Comparison of ENCODE assay signal across 27 cellular contexts in genomic region chr11:23947883-23948282, GRCh38.
"Had no signal": no experiment of that assay in that cellular context is flagged by ENCODE, and none has a peak within 500 bp of the region (broad histone marks: within the 10 kb centered on the region; RNA-seq: fewer than 3 reads in every experiment).

No MANE protein-coding gene starts in this region.

- H3K9me3 Mint-ChIP-seq: immature natural killer cell; mesothelial cell of epicardium; naive B cell; natural killer cell; nephron progenitor cell; neural progenitor cell; stimulated activated memory B cell treated with anti-CD40 and anti-IgM and Interleukin-4, amounts not matched to agents 10 μg/mL and 1 μg/mL and 100 μg/mL, for 72 hours; stimulated activated naive CD8-positive, alpha-beta T cell treated with anti-CD3 and anti-CD28 coated beads, Interleukin-15, amount 100 ng/mL, for 72 hours; type B pancreatic cell had no signal

- H3K9me3 ChIP-seq: left ventricle myocardium inferior, neutrophil, ovary, right atrium auricular region, right lobe of liver, tibial nerve, uterus had no signal

- H3K27ac Mint-ChIP-seq: immature natural killer cell; mesothelial cell of epicardium; naive B cell; natural killer cell; nephron progenitor cell; neural progenitor cell; progenitor cell of endocrine pancreas; stimulated activated memory B cell treated with anti-CD40 and anti-IgM and Interleukin-4, amounts not matched to agents 10 μg/mL and 1 μg/mL and 100 μg/mL, for 72 hours; stimulated activated naive CD8-positive, alpha-beta T cell treated with anti-CD3 and anti-CD28 coated beads, Interleukin-15, amount 100 ng/mL, for 72 hours; type B pancreatic cell had no signal

- H3K27ac ChIP-seq: left ventricle myocardium inferior, neural progenitor cell, neutrophil, ovary, right atrium auricular region, right lobe of liver, tibial nerve, uterus had no signal

- H3K27me3 ChIP-seq: neural progenitor cell, neutrophil, ovary, right atrium auricular region, right lobe of liver, tibial nerve, uterus had no signal

- H3K4me1 Mint-ChIP-seq: immature natural killer cell; mesothelial cell of epicardium; naive B cell; natural killer cell; nephron progenitor cell; neural progenitor cell; stimulated activated memory B cell treated with anti-CD40 and anti-IgM and Interleukin-4, amounts not matched to agents 10 μg/mL and 1 μg/mL and 100 μg/mL, for 72 hours; stimulated activated naive CD8-positive, alpha-beta T cell treated with anti-CD3 and anti-CD28 coated beads, Interleukin-15, amount 100 ng/mL, for 72 hours had no signal

- H3K36me3 Mint-ChIP-seq: immature natural killer cell; mesothelial cell of epicardium; naive B cell; natural killer cell; neural progenitor cell; stimulated activated memory B cell treated with anti-CD40 and anti-IgM and Interleukin-4, amounts not matched to agents 10 μg/mL and 1 μg/mL and 100 μg/mL, for 72 hours; type B pancreatic cell had no signal

- H3K4me1 ChIP-seq: left ventricle myocardium inferior, neural progenitor cell, right atrium auricular region, right lobe of liver, tibial nerve, uterus had no signal

- DNase-seq: immature natural killer cell; left ventricle myocardium inferior; mesendoderm; naive B cell; natural killer cell; nephron progenitor cell; occipital lobe; ovary; right lobe of liver; stimulated activated CD4-positive, alpha-beta T cell treated with anti-CD3 and anti-CD28 coated beads, Interleukin-1b, Interleukin-23, amount 100 ng/mL, for 48 hours; stimulated activated CD4-positive, alpha-beta T cell treated with anti-CD3 and anti-CD28 coated beads, Interleukin-2, amount 100 ng/mL, for 48 hours; stimulated activated CD4-positive, alpha-beta T cell treated with anti-CD3 and anti-CD28 coated beads, Interleukin-4, amount 100 ng/mL, for 4 hours; stimulated activated CD8-positive, alpha-beta memory T cell treated with anti-CD3 and anti-CD28 coated beads, Interleukin-4, amount 100 ng/mL, for 48 hours; stimulated activated naive CD4-positive, alpha-beta T cell treated with Interleukin-2 at 50 U/mL for 16 hours; stimulated activated naive CD8-positive, alpha-beta T cell treated with anti-CD3 and anti-CD28 coated beads, Interleukin-15, amount 100 ng/mL, for 72 hours; substantia nigra; uterus had no signal

- H3K4me3 Mint-ChIP-seq: immature natural killer cell; mesothelial cell of epicardium; naive B cell; natural killer cell; nephron progenitor cell; neural progenitor cell; stimulated activated memory B cell treated with anti-CD40 and anti-IgM and Interleukin-4, amounts not matched to agents 10 μg/mL and 1 μg/mL and 100 μg/mL, for 72 hours; stimulated activated naive CD8-positive, alpha-beta T cell treated with anti-CD3 and anti-CD28 coated beads, Interleukin-15, amount 100 ng/mL, for 72 hours; type B pancreatic cell had no signal

- H3K36me3 ChIP-seq: left ventricle myocardium inferior, neural progenitor cell, neutrophil, ovary, right atrium auricular region, right lobe of liver, tibial nerve had no signal

- H3K4me3 ChIP-seq: left ventricle myocardium inferior, lung, neural progenitor cell, ovary, right atrium auricular region, right lobe of liver, smooth muscle cell, tibial nerve, uterus had no signal

- H3K27me3 Mint-ChIP-seq: naive B cell; progenitor cell of endocrine pancreas; stimulated activated memory B cell treated with anti-CD40 and anti-IgM and Interleukin-4, amounts not matched to agents 10 μg/mL and 1 μg/mL and 100 μg/mL, for 72 hours; stimulated activated naive CD8-positive, alpha-beta T cell treated with anti-CD3 and anti-CD28 coated beads, Interleukin-15, amount 100 ng/mL, for 72 hours; type B pancreatic cell had no signal
